28 cellular contexts compared by ENCODE assay signal in genomic region chr2:127060264-127060945, GRCh38.
"Had no signal": no experiment of that assay in that cellular context is flagged by ENCODE, and none has a peak within 500 bp of the region (broad histone marks: within the 10 kb centered on the region; RNA-seq: fewer than 3 reads in every experiment).

No MANE protein-coding gene starts in this region.

- H3K9me3 Mint-ChIP-seq: activated CD4-positive, alpha-beta memory T cell treated with anti-CD3 and anti-CD28 coated beads for 36 hours; activated CD4-positive, alpha-beta T cell treated with anti-CD3 and anti-CD28 coated beads, Interleukin-2, amount 10 ng/mL, durations not matched to agents 7 days and 5 days; activated naive CD8-positive, alpha-beta T cell treated with anti-CD3 and anti-CD28 coated beads, Interleukin-2, amount 10 ng/mL, durations not matched to agents 7 days and 5 days had no signal

- H3K4me3 ChIP-seq: adrenal gland, MG63, SJCRH30 had no signal

- H3K4me3 Mint-ChIP-seq: activated CD4-positive, alpha-beta memory T cell treated with anti-CD3 and anti-CD28 coated beads for 36 hours; activated CD4-positive, alpha-beta T cell treated with anti-CD3 and anti-CD28 coated beads, Interleukin-2, amount 10 ng/mL, durations not matched to agents 7 days and 5 days; activated naive CD8-positive, alpha-beta T cell treated with anti-CD3 and anti-CD28 coated beads, Interleukin-2, amount 10 ng/mL, durations not matched to agents 7 days and 5 days had no signal

- H3K27me3 ChIP-seq: adrenal gland, MG63, SJCRH30 had no signal

- H3K9ac ChIP-seq: SK-N-SH had no signal

- DNase-seq: activated CD4-positive, alpha-beta memory T cell treated with anti-CD3 and anti-CD28 coated beads for 36 hours; activated CD4-positive, alpha-beta T cell treated with anti-CD3 and anti-CD28 coated beads, Interleukin-2, amount 10 ng/mL, durations not matched to agents 7 days and 5 days; activated CD4-positive, CD25-positive, alpha-beta regulatory T cell; activated CD8-positive, alpha-beta memory T cell treated with anti-CD3 and anti-CD28 coated beads, Interleukin-2, amount 50 U/mL, for 4 hours; activated naive CD4-positive, alpha-beta T cell treated with anti-CD3 and anti-CD28 coated beads, Interleukin-2, amount 50 U/mL, for 16 hours; activated naive CD8-positive, alpha-beta T cell treated with anti-CD3 and anti-CD28 coated beads, Interleukin-2, amount 10 ng/mL, durations not matched to agents 7 days and 5 days; adrenal gland; anterior cingulate cortex; caudate nucleus; MG63; MV-4-11; NCI-H1092 treated with DMSO at 0.1 percent for 48 hours; NCI-H1417 treated with DMSO at 0.1 percent for 48 hours; NCI-H1694; NCI-H2029; NCI-H2107; NCI-H2171 treated with DMSO at 0.1 percent for 48 hours; NCI-H226; NCI-H526; NCI-H82; NK-92 treated with Interleukin-12 subunit alpha and Interleukin-12 subunit beta, amount 100 ng/mL, for 24 hours; OCI-M1; Right ventricle myocardium superior; RPMI8226; SJCRH30; SK-N-SH had no signal

- ATAC-seq: Panc1 had no signal

- H3K9me3 ChIP-seq: adrenal gland, MG63, SK-N-SH had no signal

- H3K27ac Mint-ChIP-seq: activated CD4-positive, alpha-beta memory T cell treated with anti-CD3 and anti-CD28 coated beads for 36 hours; activated naive CD8-positive, alpha-beta T cell treated with anti-CD3 and anti-CD28 coated beads, Interleukin-2, amount 10 ng/mL, durations not matched to agents 7 days and 5 days had no signal

- H3K27me3 Mint-ChIP-seq: activated CD4-positive, alpha-beta memory T cell treated with anti-CD3 and anti-CD28 coated beads for 36 hours; activated CD4-positive, alpha-beta T cell treated with anti-CD3 and anti-CD28 coated beads, Interleukin-2, amount 10 ng/mL, durations not matched to agents 7 days and 5 days; activated naive CD8-positive, alpha-beta T cell treated with anti-CD3 and anti-CD28 coated beads, Interleukin-2, amount 10 ng/mL, durations not matched to agents 7 days and 5 days had no signal

- H3K4me2 ChIP-seq: SK-N-SH had no signal

- H3K27ac ChIP-seq: adrenal gland, SJCRH30, VCaP had no signal
